1 cellular context compared by ENCODE assay signal in the genomic region with DNA sequence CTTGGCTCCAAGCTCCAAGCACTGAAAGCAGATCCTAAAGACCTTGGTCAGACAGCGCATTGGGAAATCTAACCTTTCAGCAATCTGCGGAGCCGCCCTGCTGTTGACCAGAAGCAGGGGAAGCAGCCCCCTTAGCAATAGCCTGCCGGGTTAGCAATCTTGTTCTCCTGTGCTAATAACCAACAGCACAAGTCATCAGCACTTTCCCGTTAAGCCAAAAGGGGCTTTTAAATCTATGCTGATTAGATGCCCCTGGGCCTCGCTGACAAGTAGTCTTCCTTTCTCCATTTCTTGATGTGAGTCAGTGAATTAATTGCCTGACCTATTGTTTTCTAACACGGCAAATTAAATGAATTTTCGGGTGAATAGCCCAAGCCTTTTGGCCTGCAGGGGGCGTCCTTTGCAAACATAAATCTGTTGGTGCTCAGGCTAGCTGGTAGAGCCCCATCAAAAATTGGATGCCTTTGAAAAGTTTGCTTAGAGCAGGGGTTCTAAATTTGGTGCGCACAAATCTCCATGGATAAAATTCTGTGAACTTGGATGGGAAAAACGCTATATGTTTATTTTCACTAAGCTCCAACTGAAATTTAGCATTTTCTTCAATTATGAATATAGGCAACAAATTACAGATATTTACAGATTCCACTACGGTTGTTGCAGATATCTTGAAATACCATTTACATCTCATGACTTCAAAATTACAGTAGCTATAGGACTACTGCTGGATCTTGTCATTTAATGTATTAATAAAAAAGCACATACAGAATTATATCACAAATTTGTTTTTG.
A peak's percentile ranks its signal among the peaks of the same experiment; 100 is the strongest.
TF ChIP-seq lines count a peak whose summit lies in the region.

No MANE protein-coding gene starts in this region.

TF ChIP-seq in liver, 16 proteins besides CTCF, POLR2A, EP300 and RAD21 (continued from another document):
- TF ChIP-seq ATF3 (IDR thresholded peaks at IDR 0.05) (peak; percentile 47), MAX (IDR thresholded peaks at IDR 0.05) (no peak), SP1 (IDR thresholded peaks at IDR 0.05) (no peak), FOXA2 (IDR thresholded peaks at IDR 0.05) (no peak), RXRA (IDR thresholded peaks at IDR 0.05) (peak in 1 of 2 donors; percentile 29), FOXA1 (IDR thresholded peaks at IDR 0.05) (no peak), EGR1 (IDR thresholded peaks at IDR 0.05; ENCODE audit: low read depth in 2 of 2) (no peak), ZBTB33 (IDR thresholded peaks at IDR 0.05) (no peak)
